In the genomic region with DNA sequence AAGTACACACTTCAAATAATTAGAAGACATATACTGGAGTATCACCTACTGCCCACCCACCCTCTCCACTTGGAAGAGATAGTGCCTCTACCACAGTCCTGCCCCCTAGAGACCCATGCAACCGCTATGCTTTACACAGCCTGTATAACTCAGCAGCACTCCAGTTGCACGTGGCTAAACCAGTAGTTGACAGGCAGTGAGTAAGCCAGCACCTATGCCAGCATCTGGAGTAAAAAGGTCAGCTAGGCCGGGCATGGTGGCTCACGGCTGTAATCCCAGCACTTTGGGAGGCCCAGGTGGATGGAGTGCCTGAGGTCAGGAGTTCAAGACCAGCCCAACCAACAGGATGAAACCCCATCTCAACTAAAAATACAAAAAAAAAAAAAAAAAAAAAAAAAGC, we compare ENCODE assay signal across 15 cellular contexts.
A peak's percentile ranks its signal among the peaks of the same experiment; 100 is the strongest.
DNase-seq lines count a peak whose midpoint lies in the region; ATAC-seq and TF ChIP-seq lines count a peak whose summit lies in the region.
"Had no signal": no experiment of that assay in that cellular context is flagged by ENCODE, and none has a peak within 500 bp of the region (broad histone marks: within the 10 kb centered on the region; RNA-seq: fewer than 3 reads in every experiment).

No MANE protein-coding gene starts in this region.

- H3K27me3 ChIP-seq in HCT116 (ENCODE audit: insufficient read depth, low read length): no peaks in the 10 kb centered on the region
- no peaks in the 10 kb centered on the region for H3K27me3 ChIP-seq in mesenchymal stem cell (ENCODE audit: control insufficient read depth in 1 of 2, insufficient read depth in 1 of 2, low read length in 2 of 2)

- H2AK5ac ChIP-seq in mesenchymal stem cell (ENCODE audit: low read length, severe bottlenecking): no peak overlapping the region

- H3K4me1 ChIP-seq in HCT116 (ENCODE audit: control insufficient read depth in 1 of 2, insufficient read depth in 2 of 2, low read length in 2 of 2) (no peaks in the 10 kb centered on the region; a peak in 2 of 4 replicates), urinary bladder (ENCODE audit: insufficient read depth) (no peaks in the 10 kb centered on the region), mesenchymal stem cell (ENCODE audit: control insufficient read depth, insufficient read depth, low read depth, low read length) (no peaks in the 10 kb centered on the region)
- H3K4me1 ChIP-seq: Caco-2, HAP-1 had no signal

- no peak for TF ChIP-seq POLR2A in HCT116 (IDR thresholded peaks at IDR 0.05; ENCODE audit: borderline replicate concordance, extremely low read depth, insufficient read depth, insufficient read length)

- H3K4me2 ChIP-seq in HCT116 (ENCODE audit: low read length) (no peak overlapping the region), mesenchymal stem cell (ENCODE audit: low read length, poor library complexity, severe bottlenecking) (no peak overlapping the region)

- H3K4ac ChIP-seq in mesenchymal stem cell (ENCODE audit: low read depth in 1 of 2, low read length in 2 of 2): no peak overlapping the region

- ATAC-seq in HCT116: peak; percentile 61

- POLR2A ChIA-PET in HCT116 (lab: Charles Lee): no interaction called here

- H3K23ac ChIP-seq in mesenchymal stem cell (ENCODE audit: low read length in 2 of 2): peak overlapping the region in 1 of 2 experiments; percentile 40

- DNase-seq in HCT116 (ENCODE audit: low read depth, low spot score) (no peak), RPMI8226 (peak; percentile 8), kidney glomerular epithelial cell (lab: John Stamatoyannopoulos, UW) (no peak), NCI-H82 (lab: John Stamatoyannopoulos, UW) (no peak), mesenchymal stem cell (no peak)
- DNase-seq: ACHN; Caco-2; CD4-positive, alpha-beta T cell; DMS79; GF-D8; KG1 had no signal

- no peak for TF ChIP-seq CTCF in HCT116 (IDR thresholded peaks at IDR 0.05 in 2 of 3, conservative IDR thresholded peaks at IDR 0.05 in 1 of 3; ENCODE audit: borderline replicate concordance in 1 of 3, insufficient read depth in 1 of 3, low read depth in 2 of 3, low read length in 2 of 3)

- H2BK5ac ChIP-seq in mesenchymal stem cell (ENCODE audit: low read depth, low read length, poor library complexity, severe bottlenecking): no peak overlapping the region

- no peak overlapping the region for H2BK15ac ChIP-seq in mesenchymal stem cell (ENCODE audit: low read depth, poor library complexity, severe bottlenecking)

- H2BK120ac ChIP-seq in mesenchymal stem cell (ENCODE audit: low read depth, low read length): no peak overlapping the region

- no peak overlapping the region for H2AFZ ChIP-seq in HCT116 (ENCODE audit: low read depth, low read length, poor library complexity, severe bottlenecking)
- no peak overlapping the region for H2AFZ ChIP-seq in mesenchymal stem cell (ENCODE audit: low read depth, low read length)

- peak overlapping the region in 1 of 2 experiments; percentile 21 for H3K18ac ChIP-seq in mesenchymal stem cell (ENCODE audit: low read depth in 1 of 2, low read length in 2 of 2)

- H3K79me1 ChIP-seq in mesenchymal stem cell (replicated peaks; ENCODE audit: low read length, poor library complexity, severe bottlenecking): no peaks in the 10 kb centered on the region

- RAD21 ChIA-PET in HCT116 (lab: Charles Lee; ENCODE audit: low non-redundant PET in 1 of 2, low total read pairs in 2 of 2, uncharacterized antibody in 2 of 2, unreplicated experiment in 2 of 2): no interaction called here

- H4K91ac ChIP-seq in mesenchymal stem cell (ENCODE audit: low read length): no peak overlapping the region

- H2BK12ac ChIP-seq in mesenchymal stem cell (ENCODE audit: low read length in 2 of 2): peak overlapping the region in 1 of 2 experiments; percentile 94

- H3K14ac ChIP-seq in mesenchymal stem cell (ENCODE audit: low read length in 2 of 2): no peak overlapping the region

- H4K20me1 ChIP-seq in HCT116 (ENCODE audit: insufficient read depth): no peaks in the 10 kb centered on the region

- intact Hi-C loops in HCT116 (cut with micrococcal nuclease): no loop called here

- no TSS peak for BruUV-seq in HCT116 (replicated peaks; lab: Mats Ljungman, UMichigan)

- H3K79me2 ChIP-seq in HCT116 (ENCODE audit: insufficient read depth, low read length): no peaks in the 10 kb centered on the region

- CTCF ChIA-PET in HCT116 (lab: Charles Lee): no interaction called here

- H3K9me3 ChIP-seq in HCT116 (ENCODE audit: control insufficient read depth in 1 of 2, insufficient read depth in 1 of 2, low read depth in 1 of 2, low read length in 2 of 2): no peaks in the 10 kb centered on the region
- H3K9me3 ChIP-seq in mesenchymal stem cell (ENCODE audit: control insufficient read depth, low read length): no peaks in the 10 kb centered on the region
- H3K9me3 ChIP-seq: Caco-2, HAP-1 had no signal

- no peaks in the 10 kb centered on the region for H3K36me3 ChIP-seq in HCT116 (ENCODE audit: control insufficient read depth in 1 of 2, insufficient read depth in 2 of 2, low read length in 2 of 2)
- no peaks in the 10 kb centered on the region for H3K36me3 ChIP-seq in urinary bladder (ENCODE audit: insufficient read depth)
- no peaks in the 10 kb centered on the region for H3K36me3 ChIP-seq in mesenchymal stem cell (ENCODE audit: control insufficient read depth in 1 of 2, insufficient read depth in 2 of 2, low read depth in 1 of 2, low read length in 2 of 2)
- H3K36me3 ChIP-seq: HAP-1 had no signal

- H3K4me3 ChIP-seq in HCT116 (replicated peaks in 1 of 2; ENCODE audit: low read depth in 1 of 2, low read length in 2 of 2) (no peak overlapping the region), urinary bladder (ENCODE audit: low read depth, low read length) (no peak overlapping the region), mesenchymal stem cell (ENCODE audit: insufficient read depth in 1 of 2, low read depth in 1 of 2, low read length in 2 of 2) (no peak overlapping the region)
- H3K4me3 ChIP-seq: HAP-1 had no signal

- no peak for TF ChIP-seq RAD21 in HCT116 (IDR thresholded peaks at IDR 0.05; ENCODE audit: low read depth)

- H3K27ac ChIP-seq in HCT116 (ENCODE audit: low read depth, low read length) (no peak overlapping the region), cingulate gyrus (ENCODE audit: low read depth, low read length) (peak overlapping the region; percentile 19), urinary bladder (ENCODE audit: low read depth) (peak overlapping the region; percentile 18), mesenchymal stem cell (ENCODE audit: low read length, poor library complexity, severe bottlenecking) (no peak overlapping the region)
- H3K27ac ChIP-seq: C4-2B had no signal

- H3K9ac ChIP-seq in HCT116 (ENCODE audit: low read length) (no peak overlapping the region), mesenchymal stem cell (ENCODE audit: low read length) (no peak overlapping the region)

- H3K9me2 ChIP-seq in HCT116 (ENCODE audit: insufficient read depth): no peaks in the 10 kb centered on the region

- 89% methylated on average over 4 of the region's 4 CpGs for WGBS in urinary bladder
- WGBS in mesenchymal stem cell: 95% methylated on average over 4 of the region's 4 CpGs

- no peak overlapping the region for H4K8ac ChIP-seq in mesenchymal stem cell (ENCODE audit: low read length)

TF ChIP-seq in HCT116, 20 proteins besides CTCF, POLR2A, EP300 and RAD21:
- no peak for TF ChIP-seq CEBPB (IDR thresholded peaks at IDR 0.05; ENCODE audit: low read depth)

Comparison
In these comparisons a context has a peak if more than half of its experiments do, and no peak if none do; other contexts are left out.
1. H3K27ac ChIP-seq: peak in cingulate gyrus (single experiment) and urinary bladder (single experiment); none in HCT116 (single experiment) and mesenchymal stem cell (single experiment).